ENCODE assay signal across 8 cellular contexts in the genomic region with DNA sequence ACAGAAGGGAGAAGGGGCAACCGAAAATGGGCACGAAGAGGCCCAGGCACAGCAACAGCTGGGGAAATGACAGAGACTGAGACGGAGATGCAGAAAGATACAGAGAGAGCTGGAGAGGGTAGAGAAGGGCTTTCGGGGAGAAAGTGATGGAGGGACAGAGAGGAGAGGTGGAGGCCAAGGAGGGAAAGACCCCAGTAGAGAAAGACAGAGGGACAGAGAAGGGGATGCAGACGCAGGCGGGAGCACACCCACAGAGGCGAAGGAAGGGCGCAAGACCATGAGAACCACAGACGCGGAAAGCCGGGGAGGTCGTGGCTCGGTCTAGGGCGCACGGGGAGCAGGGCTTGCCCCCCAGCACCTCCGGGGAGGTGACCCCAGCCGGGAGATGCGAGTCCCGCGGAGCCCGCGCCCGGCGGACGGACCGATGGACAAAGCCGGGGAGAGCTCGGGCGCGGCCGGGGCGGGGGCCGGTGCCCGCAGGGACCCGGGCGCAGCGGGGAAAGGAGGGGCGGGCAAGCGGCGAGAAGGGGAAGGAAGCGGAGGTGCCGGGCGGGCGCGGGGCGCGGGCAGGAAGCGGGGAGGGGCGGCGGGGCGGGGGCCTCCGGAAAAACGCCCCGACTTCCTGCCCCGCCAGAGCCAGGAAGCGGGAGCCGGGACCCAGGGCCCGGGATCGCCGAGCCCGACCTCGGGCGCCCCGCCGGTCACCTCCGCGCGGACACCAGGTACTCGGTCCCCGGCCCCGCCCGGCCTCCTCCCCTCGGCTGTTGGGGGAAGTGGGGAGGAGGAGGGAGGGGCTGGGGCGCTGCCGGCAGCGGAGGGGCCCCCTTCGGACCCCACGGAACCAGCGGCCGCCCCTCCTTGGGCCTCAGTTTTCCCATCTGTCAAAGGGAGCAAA. TPM values are rescaled to one million over a fixed set of nuclear protein-coding genes. Genes with fewer than 3 reads are reported as not detected.
DNase-seq lines count a peak whose midpoint lies in the region; ATAC-seq and TF ChIP-seq lines count a peak whose summit lies in the region.

A gene with protein sequence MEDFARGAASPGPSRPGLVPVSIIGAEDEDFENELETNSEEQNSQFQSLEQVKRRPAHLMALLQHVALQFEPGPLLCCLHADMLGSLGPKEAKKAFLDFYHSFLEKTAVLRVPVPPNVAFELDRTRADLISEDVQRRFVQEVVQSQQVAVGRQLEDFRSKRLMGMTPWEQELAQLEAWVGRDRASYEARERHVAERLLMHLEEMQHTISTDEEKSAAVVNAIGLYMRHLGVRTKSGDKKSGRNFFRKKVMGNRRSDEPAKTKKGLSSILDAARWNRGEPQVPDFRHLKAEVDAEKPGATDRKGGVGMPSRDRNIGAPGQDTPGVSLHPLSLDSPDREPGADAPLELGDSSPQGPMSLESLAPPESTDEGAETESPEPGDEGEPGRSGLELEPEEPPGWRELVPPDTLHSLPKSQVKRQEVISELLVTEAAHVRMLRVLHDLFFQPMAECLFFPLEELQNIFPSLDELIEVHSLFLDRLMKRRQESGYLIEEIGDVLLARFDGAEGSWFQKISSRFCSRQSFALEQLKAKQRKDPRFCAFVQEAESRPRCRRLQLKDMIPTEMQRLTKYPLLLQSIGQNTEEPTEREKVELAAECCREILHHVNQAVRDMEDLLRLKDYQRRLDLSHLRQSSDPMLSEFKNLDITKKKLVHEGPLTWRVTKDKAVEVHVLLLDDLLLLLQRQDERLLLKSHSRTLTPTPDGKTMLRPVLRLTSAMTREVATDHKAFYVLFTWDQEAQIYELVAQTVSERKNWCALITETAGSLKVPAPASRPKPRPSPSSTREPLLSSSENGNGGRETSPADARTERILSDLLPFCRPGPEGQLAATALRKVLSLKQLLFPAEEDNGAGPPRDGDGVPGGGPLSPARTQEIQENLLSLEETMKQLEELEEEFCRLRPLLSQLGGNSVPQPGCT (plus strand): TSS at position 617 of the 895 bp plus-strand sequence. CDS start 4,899 bp downstream, outside the sequence.

- no peak for TF ChIP-seq CTCF in BE2C (IDR thresholded peaks at IDR 0.05; ENCODE audit: low read depth, low read length)
- TF ChIP-seq CTCF in HEK293 (tag by site-specific recombination; IDR thresholded peaks at IDR 0.05), result no peak
- TF ChIP-seq CTCF in astrocyte of the spinal cord (IDR thresholded peaks at IDR 0.05; ENCODE audit: low read depth, low read length), result no peak

- H3K4me1 ChIP-seq in BE2C, result no peaks in the 10 kb centered on the region
- H3K4me1 ChIP-seq in HEK293 (ENCODE audit: control insufficient read depth, insufficient read depth, low read length), result peaks cover 11% of the 10 kb centered on the region; the same call in 1 of the 2 replicates
- peaks cover 17 to 31% (median 26%) of the 10 kb centered on the region in 3 donors for H3K4me1 ChIP-seq in skeletal muscle tissue (ENCODE audit: control insufficient read depth in 3 of 3, insufficient read depth in 3 of 3, low read length in 3 of 3)

- H3K27ac ChIP-seq in HEK293 (ENCODE audit: extremely low read depth, low read depth, low read length) (peak within 1 kb of the TSS; percentile 10; the same call in 1 of the 2 replicates), skeletal muscle tissue (ENCODE audit: low read depth, low read length) (peak within 1 kb of the TSS; percentile 73)

- H3K9ac ChIP-seq in skeletal muscle tissue (ENCODE audit: low read depth in 1 of 3, low read length in 3 of 3), result peak within 1 kb of the TSS; percentile 71 to 82 (median 75)

- POLR2A ChIA-PET in HEK293 (lab: Yijun Ruan, JAX), result interaction anchor here (1.6 to 5.1 kb wide), 4 partner anchors 10 to 54 kb away, joined by 6 to 68 read pairs (median 18); a partner anchor contains a TSS

- ATAC-seq in GM19328 (IDR thresholded peaks at IDR 0.05; ENCODE audit: unreplicated experiment), result no peak

- in situ Hi-C loops in astrocyte of the spinal cord (cut with HindIII; ENCODE audit: low sequenced_read_pairs), result no loop called here

- H3K4me3 ChIP-seq in BE2C (ENCODE audit: low read depth, low read length) (peak within 1 kb of the TSS; percentile 94), HEK293 (ENCODE audit: low read depth, low read length) (peak within 1 kb of the TSS; percentile 47), astrocyte of the spinal cord (ENCODE audit: low read depth, low read length) (peak within 1 kb of the TSS; percentile 86), iPS-11a (ENCODE audit: low read depth, low read length) (peak within 1 kb of the TSS; percentile 68), skeletal muscle tissue (ENCODE audit: low read length in 3 of 3) (peak within 1 kb of the TSS; percentile 96 to 98 (median 96))

- no peaks in the 10 kb centered on the region for H3K36me3 ChIP-seq in BE2C
- peaks cover 0 to 9% of the 10 kb centered on the region in 2 experiments; a peak in 1 of 3 replicates for H3K36me3 ChIP-seq in HEK293 (ENCODE audit: control insufficient read depth in 2 of 2, insufficient read depth in 1 of 2, low read length in 2 of 2)
- no peaks in the 10 kb centered on the region for H3K36me3 ChIP-seq in skeletal muscle tissue (ENCODE audit: control insufficient read depth in 3 of 3, insufficient read depth in 3 of 3, low read length in 3 of 3)

- H3K27me3 ChIP-seq in BE2C (peaks cover 17% of the 10 kb centered on the region), skeletal muscle tissue (ENCODE audit: control insufficient read depth in 3 of 3, insufficient read depth in 3 of 3, low read length in 3 of 3) (peaks cover 0 to 5% (median 0%) of the 10 kb centered on the region in 3 donors)

- no peaks in the 10 kb centered on the region for H3K9me3 ChIP-seq in BE2C
- H3K9me3 ChIP-seq in HEK293 (ENCODE audit: control insufficient read depth, insufficient read depth, low read depth, low read length), result no peaks in the 10 kb centered on the region
- no peaks in the 10 kb centered on the region for H3K9me3 ChIP-seq in skeletal muscle tissue (ENCODE audit: control insufficient read depth in 3 of 3, low read length in 3 of 3)

- DNase-seq in BE2C, result no peak
- DNase-seq in T follicular helper cell (ENCODE audit: low read depth), result peak; percentile 38
- no peak for DNase-seq in astrocyte of the spinal cord (ENCODE audit: low read depth, low spot score)
- DNase-seq in NCI-H1105 treated with DMSO at 0.1 percent for 48 hours (lab: John Stamatoyannopoulos, UW), result no peak

- CTCF ChIA-PET in HEK293 (lab: Yijun Ruan, JAX), result interaction anchor here (0.5 to 3.8 kb wide), 6 partner anchors 10 to 485 kb away, joined by 3 to 22 read pairs (median 4); a partner anchor contains a TSS

TF ChIP-seq in HEK293, 187 proteins besides CTCF, POLR2A, EP300 and RAD21:
- no peak for TF ChIP-seq ZNF629 (tag by site-specific recombination; IDR thresholded peaks at IDR 0.05)
- TF ChIP-seq, protein P1, sequence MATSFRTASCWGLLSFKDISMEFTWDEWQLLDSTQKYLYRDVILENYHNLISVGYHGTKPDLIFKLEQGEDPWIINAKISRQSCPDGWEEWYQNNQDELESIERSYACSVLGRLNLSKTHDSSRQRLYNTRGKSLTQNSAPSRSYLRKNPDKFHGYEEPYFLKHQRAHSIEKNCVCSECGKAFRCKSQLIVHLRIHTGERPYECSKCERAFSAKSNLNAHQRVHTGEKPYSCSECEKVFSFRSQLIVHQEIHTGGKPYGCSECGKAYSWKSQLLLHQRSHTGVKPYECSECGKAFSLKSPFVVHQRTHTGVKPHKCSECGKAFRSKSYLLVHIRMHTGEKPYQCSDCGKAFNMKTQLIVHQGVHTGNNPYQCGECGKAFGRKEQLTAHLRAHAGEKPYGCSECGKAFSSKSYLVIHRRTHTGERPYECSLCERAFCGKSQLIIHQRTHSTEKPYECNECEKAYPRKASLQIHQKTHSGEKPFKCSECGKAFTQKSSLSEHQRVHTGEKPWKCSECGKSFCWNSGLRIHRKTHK (tag by site-specific recombination; IDR thresholded peaks at IDR 0.05), result no peak
- no peak for TF ChIP-seq HOXA7 (CRISPR knock-in tag; IDR thresholded peaks at IDR 0.05; ENCODE audit: borderline replicate concordance)
- peak; percentile 98 for TF ChIP-seq PRDM1 (tag by site-specific recombination; IDR thresholded peaks at IDR 0.05)
- TF ChIP-seq SCRT2 (tag by site-specific recombination; IDR thresholded peaks at IDR 0.05), result peak; percentile 33; the same call in 1 of the 2 replicates
- peak; percentile 87 for TF ChIP-seq ZNF366 (tag by site-specific recombination; conservative IDR thresholded peaks at IDR 0.05)
- peak; percentile 22; the same call in 1 of the 2 replicates for TF ChIP-seq ZNF785 (tag by site-specific recombination; IDR thresholded peaks at IDR 0.05)

RNA-seq across cellular contexts. Expression of the gene that starts here (rescaled TPM):
- 33.2 TPM for polyA plus RNA-seq in BE2C (2012; ENCODE audit: insufficient read depth, insufficient read length, low read depth)
- total RNA-seq in skeletal muscle tissue, result 13.6 TPM
